Comparison of ENCODE assay signal across 15 cellular contexts in the genomic region with DNA sequence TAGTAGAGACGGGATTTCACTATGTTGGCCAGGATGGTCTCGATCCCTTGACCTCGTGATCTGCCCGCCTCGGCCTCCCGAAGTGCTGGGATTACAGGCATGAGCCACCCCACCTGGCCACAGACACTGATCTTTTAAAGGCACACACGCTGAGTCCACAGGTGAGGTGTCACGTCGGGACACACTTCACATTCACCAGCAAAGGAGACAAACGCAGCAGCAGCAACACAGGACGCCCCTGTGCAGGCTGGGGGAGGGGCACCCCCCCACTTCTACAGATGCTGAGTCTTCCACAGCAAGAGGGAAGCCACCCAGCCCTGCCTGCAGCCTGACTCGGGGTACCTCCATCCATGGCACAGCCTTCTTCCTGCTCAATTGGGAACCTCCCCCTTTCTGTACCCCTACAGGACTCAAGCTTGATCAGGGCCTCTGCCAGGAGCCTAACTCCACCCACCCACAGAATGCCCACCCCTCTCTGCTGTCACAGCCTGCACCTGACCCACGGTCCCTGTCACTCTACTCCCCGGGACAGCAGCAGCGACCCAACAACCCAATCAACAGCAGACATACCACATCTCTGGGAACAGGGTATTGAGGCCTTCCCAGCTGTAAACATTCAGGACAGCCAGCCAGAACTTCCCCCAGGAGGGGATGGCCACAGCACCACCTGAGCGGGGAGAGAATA.
"Had no signal": no experiment of that assay in that cellular context is flagged by ENCODE, and none has a peak within 500 bp of the region (broad histone marks: within the 10 kb centered on the region; RNA-seq: fewer than 3 reads in every experiment).

No MANE protein-coding gene starts in this region.

- H3K4me1 ChIP-seq: breast epithelium, upper lobe of right lung had no signal

- H3K36me3 ChIP-seq: breast epithelium had no signal

- H3K9me3 Mint-ChIP-seq: activated B cell treated with CpG ODN at 0.5 μM for 24 hours; activated CD4-positive, alpha-beta T cell treated with anti-CD3 and anti-CD28 coated beads, Interleukin-2, amount 10 ng/mL, durations not matched to agents 24 days and 14 days; activated naive CD8-positive, alpha-beta T cell treated with anti-CD3 and anti-CD28 coated beads, Interleukin-2, amount 10 ng/mL, durations not matched to agents 7 days and 5 days; neural crest cell; stimulated activated effector memory CD8-positive, alpha-beta T cell treated with anti-CD3 and anti-CD28 coated beads, Interleukin-12 subunit alpha, Interleukin-12 subunit beta, amount 100 ng/mL, for 72 hours; T-helper 1 cell treated with Interleukin-12 subunit alpha and Interleukin-12 subunit beta and Interleukin-4 antibody, amounts not matched to agents 30 μg/mL and 1 μg/mL, for 36 hours had no signal

- H3K27me3 Mint-ChIP-seq: activated B cell treated with CpG ODN at 0.5 μM for 24 hours; activated CD4-positive, alpha-beta T cell treated with anti-CD3 and anti-CD28 coated beads, Interleukin-2, amount 10 ng/mL, durations not matched to agents 24 days and 14 days; activated naive CD8-positive, alpha-beta T cell treated with anti-CD3 and anti-CD28 coated beads, Interleukin-2, amount 10 ng/mL, durations not matched to agents 7 days and 5 days had no signal

- H3K4me1 Mint-ChIP-seq: activated B cell treated with CpG ODN at 0.5 μM for 24 hours had no signal

- H3K27ac Mint-ChIP-seq: activated B cell treated with CpG ODN at 0.5 μM for 24 hours; activated CD4-positive, alpha-beta T cell treated with anti-CD3 and anti-CD28 coated beads, Interleukin-2, amount 10 ng/mL, durations not matched to agents 24 days and 14 days; activated naive CD8-positive, alpha-beta T cell treated with anti-CD3 and anti-CD28 coated beads, Interleukin-2, amount 10 ng/mL, durations not matched to agents 7 days and 5 days; stimulated activated effector memory CD8-positive, alpha-beta T cell treated with anti-CD3 and anti-CD28 coated beads, Interleukin-12 subunit alpha, Interleukin-12 subunit beta, amount 100 ng/mL, for 72 hours; T-helper 1 cell treated with Interleukin-12 subunit alpha and Interleukin-12 subunit beta and Interleukin-4 antibody, amounts not matched to agents 30 μg/mL and 1 μg/mL, for 36 hours had no signal

- H3K9me3 ChIP-seq: breast epithelium, gastroesophageal sphincter, right atrium auricular region, upper lobe of right lung had no signal

- DNase-seq: activated B cell treated with CpG ODN at 0.5 μM for 24 hours; activated CD4-positive, alpha-beta T cell treated with anti-CD3 and anti-CD28 coated beads, Interleukin-2, amount 10 ng/mL, durations not matched to agents 24 days and 14 days; activated gamma-delta T cell treated with Interleukin-2 at 50 U/mL for 16 hours; activated naive CD8-positive, alpha-beta T cell treated with anti-CD3 and anti-CD28 coated beads, Interleukin-2, amount 10 ng/mL, durations not matched to agents 7 days and 5 days; activated T-cell treated with anti-CD3 and anti-CD28 coated beads, Interleukin-2, amount 50 U/mL, for 1 hour; effector CD4-positive, alpha-beta T cell; mesendoderm; small intestine had no signal

- H3K27me3 ChIP-seq: breast epithelium, gastroesophageal sphincter, right atrium auricular region, upper lobe of right lung had no signal

- H3K27ac ChIP-seq: breast epithelium, gastroesophageal sphincter, right atrium auricular region, upper lobe of right lung had no signal

- H3K4me3 Mint-ChIP-seq: activated B cell treated with CpG ODN at 0.5 μM for 24 hours; activated CD4-positive, alpha-beta T cell treated with anti-CD3 and anti-CD28 coated beads, Interleukin-2, amount 10 ng/mL, durations not matched to agents 24 days and 14 days; activated naive CD8-positive, alpha-beta T cell treated with anti-CD3 and anti-CD28 coated beads, Interleukin-2, amount 10 ng/mL, durations not matched to agents 7 days and 5 days; neural crest cell; stimulated activated effector memory CD8-positive, alpha-beta T cell treated with anti-CD3 and anti-CD28 coated beads, Interleukin-12 subunit alpha, Interleukin-12 subunit beta, amount 100 ng/mL, for 72 hours; T-helper 1 cell treated with Interleukin-12 subunit alpha and Interleukin-12 subunit beta and Interleukin-4 antibody, amounts not matched to agents 30 μg/mL and 1 μg/mL, for 36 hours had no signal

- H3K4me3 ChIP-seq: breast epithelium, gastroesophageal sphincter, right atrium auricular region, upper lobe of right lung had no signal
